In genomic region chr11:14249121-14249963, GRCh38 we compare ENCODE assay signal across 8 cellular contexts.
DNase-seq lines count a peak whose midpoint lies in the region; ATAC-seq and TF ChIP-seq lines count a peak whose summit lies in the region.

No MANE protein-coding gene starts in this region.

- peak overlapping the region in 1 of 2 donors; percentile 42 for H3K4me3 ChIP-seq in CD4-positive, alpha-beta memory T cell (ENCODE audit: low read length in 2 of 2)
- H3K4me3 ChIP-seq in HAP-1, result no peak overlapping the region
- no peak overlapping the region for H3K4me3 ChIP-seq in lower lobe of right lung

- H3K4me3 Mint-ChIP-seq in CD4-positive, alpha-beta memory T cell, result peak overlapping the region; percentile 68 to 87 (median 72)

- peak; percentile 88 for TF ChIP-seq CTCF in lower lobe of right lung (IDR thresholded peaks at IDR 0.05)

- POLR2A ChIA-PET in CD4-positive, alpha-beta memory T cell (lab: Charles Lee; ENCODE audit: partially characterized antibody), result interaction anchor here (1.0 to 1.4 kb wide), 2 partner anchors 473 to 477 kb away, joined by 4 to 7 read pairs; no protein-coding TSS in a partner anchor

- peak; percentile 63 to 71 for ATAC-seq in lower lobe of right lung
- no peak for ATAC-seq in GM18870 (IDR thresholded peaks at IDR 0.05; ENCODE audit: unreplicated experiment)

- H3K36me3 ChIP-seq in CD4-positive, alpha-beta memory T cell (ENCODE audit: insufficient read depth, low read length), result no peaks in the 10 kb centered on the region
- H3K36me3 ChIP-seq in HAP-1 (replicated peaks) (no peaks in the 10 kb centered on the region), lower lobe of right lung (no peaks in the 10 kb centered on the region)

- H3K27ac Mint-ChIP-seq in CD4-positive, alpha-beta memory T cell, result peak overlapping the region in 5 of 7 donors; percentile 6 to 50 (median 38)

- no peaks in the 10 kb centered on the region for H3K27me3 ChIP-seq in CD4-positive, alpha-beta memory T cell (ENCODE audit: insufficient read depth, low read length)
- H3K27me3 ChIP-seq in HAP-1 (ENCODE audit: low read depth) (peaks cover 21% of the 10 kb centered on the region), lower lobe of right lung (ENCODE audit: low read depth) (peaks cover 7% of the 10 kb centered on the region)

- DNase-seq in CD4-positive, alpha-beta memory T cell, result peak; percentile 56 to 69 (median 63)
- DNase-seq in HAP-1 (ENCODE audit: low spot score in 2 of 2) (peak; percentile 68 to 75), NCI-H510A (lab: John Stamatoyannopoulos, UW) (peak; percentile 43), dedifferentiated amniotic fluid mesenchymal stem cell (ENCODE audit: extremely low spot score) (peak; percentile 56), lower lobe of right lung (peak; percentile 56)
- peak; percentile 63 to 65 for DNase-seq in activated CD4-positive, alpha-beta T cell treated with anti-CD3 and anti-CD28 coated beads, Interleukin-2, amount 50 U/mL, for 4 hours
- DNase-seq in stimulated activated CD8-positive, alpha-beta memory T cell treated with anti-CD3 and anti-CD28 coated beads, Interleukin-12 subunit alpha, Interleukin-12 subunit beta, amount 100 ng/mL, for 24 hours (ENCODE audit: extremely low read depth), result peak; percentile 22

- in situ Hi-C loops in HAP-1 (cut with MboI; ENCODE audit: low sequenced_read_pairs), result loop anchor here (5.0 to 25.0 kb wide), 3 partner anchors 292 to 1037 kb away; no protein-coding TSS in a partner anchor

- H3K4me1 Mint-ChIP-seq in CD4-positive, alpha-beta memory T cell, result peaks cover 21 to 28% (median 24%) of the 10 kb centered on the region in 4 donors

- H3K36me3 Mint-ChIP-seq in CD4-positive, alpha-beta memory T cell, result no peaks in the 10 kb centered on the region

- H3K27me3 Mint-ChIP-seq in CD4-positive, alpha-beta memory T cell, result no peaks in the 10 kb centered on the region

- CTCF ChIA-PET in CD4-positive, alpha-beta memory T cell (lab: Charles Lee; ENCODE audit: partially characterized antibody), result interaction anchor here (0.7 to 10.7 kb wide), 27 partner anchors 9 to 762 kb away, joined by 3 to 299 read pairs (median 4); partner anchors contain the start of gene SPON1

- H3K9me3 ChIP-seq in CD4-positive, alpha-beta memory T cell (ENCODE audit: control insufficient read depth in 1 of 2, low read length in 2 of 2), result no peaks in the 10 kb centered on the region
- no peaks in the 10 kb centered on the region for H3K9me3 ChIP-seq in HAP-1
- no peaks in the 10 kb centered on the region for H3K9me3 ChIP-seq in lower lobe of right lung

- intact Hi-C loops in CD4-positive, alpha-beta memory T cell (cut with micrococcal nuclease), result loop anchor here (1.0 to 2.0 kb wide), 6 partner anchors 59 to 477 kb away; no protein-coding TSS in a partner anchor
- intact Hi-C loops in lower lobe of right lung (cut with DNase I), result no loop called here

- H3K27ac ChIP-seq in CD4-positive, alpha-beta memory T cell (ENCODE audit: low read depth, low read length), result no peak overlapping the region
- H3K27ac ChIP-seq in lower lobe of right lung, result no peak overlapping the region

- H3K9me3 Mint-ChIP-seq in CD4-positive, alpha-beta memory T cell, result no peaks in the 10 kb centered on the region

- peaks cover 18% of the 10 kb centered on the region for H3K4me1 ChIP-seq in CD4-positive, alpha-beta memory T cell (ENCODE audit: insufficient read depth, low read length)
- H3K4me1 ChIP-seq in HAP-1 (no peaks in the 10 kb centered on the region), lower lobe of right lung (peaks cover 10% of the 10 kb centered on the region)
